In genomic region chr5:179595916-179596315, GRCh38 we compare ENCODE assay signal across 20 cellular contexts. TPM values are rescaled to one million over a fixed set of nuclear protein-coding genes. Genes with fewer than 3 reads are reported as not detected.
DNase-seq lines count a peak whose midpoint lies in the region; ATAC-seq, FAIRE-seq and TF ChIP-seq lines count a peak whose summit lies in the region.
"Had no signal": no experiment of that assay in that cellular context is flagged by ENCODE, and none has a peak within 500 bp of the region (broad histone marks: within the 10 kb centered on the region; RNA-seq: fewer than 3 reads in every experiment).

No MANE protein-coding gene starts in this region.

- DNase-seq in H4 (ENCODE audit: low spot score), result peak; percentile 65
- no peak for DNase-seq in endothelial cell of umbilical vein (ENCODE audit: low read depth, low spot score)
- no peak for DNase-seq in NCI-H146 (lab: John Stamatoyannopoulos, UW)
- DNase-seq in NCI-H1930 (lab: John Stamatoyannopoulos, UW), result no peak
- DNase-seq: ACHN; CD4-positive, alpha-beta T cell; Kasumi-1; MM.1S; NCI-H1105 treated with DMSO at 0.1 percent for 48 hours; NCI-H446; NK-92 treated with Interleukin-12 subunit alpha and Interleukin-12 subunit beta, amount 100 ng/mL, for 24 hours; OCI-M1; RPMI8226; SIG-M5 had no signal

- no peaks in the 10 kb centered on the region for H3K9me3 ChIP-seq in endothelial cell of umbilical vein (replicated peaks; ENCODE audit: control insufficient read depth, insufficient read depth, low read length)
- no peaks in the 10 kb centered on the region for H3K9me3 ChIP-seq in muscle layer of colon (ENCODE audit: low read length)

- POLR2A ChIA-PET in endothelial cell of umbilical vein (lab: Charles Lee), result no interaction called here

- no peaks in the 10 kb centered on the region for H3K9me1 ChIP-seq in endothelial cell of umbilical vein (replicated peaks; ENCODE audit: control insufficient read depth, extremely low read depth, insufficient read depth, low read length)

- TF ChIP-seq CTCF in endothelial cell of umbilical vein (IDR thresholded peaks at IDR 0.05; ENCODE audit: extremely low read depth in 1 of 2, insufficient read depth in 1 of 2, low read depth in 1 of 2, low read length in 2 of 2), result no peak

- peaks cover 89% of the 10 kb centered on the region for H3K36me3 Mint-ChIP-seq in activated T-helper 17 cell treated with anti-CD3 and anti-CD28 coated beads, Interleukin-2, amount 50 U/mL, for 72 hours (ENCODE audit: low read depth)

- H3K9me3 Mint-ChIP-seq in activated T-helper 17 cell treated with anti-CD3 and anti-CD28 coated beads, Interleukin-2, amount 50 U/mL, for 72 hours, result no peaks in the 10 kb centered on the region
- H3K9me3 Mint-ChIP-seq: CD4-positive, alpha-beta T cell; IgD-negative memory B cell had no signal

- H3K4me1 Mint-ChIP-seq in activated T-helper 17 cell treated with anti-CD3 and anti-CD28 coated beads, Interleukin-2, amount 50 U/mL, for 72 hours, result no peaks in the 10 kb centered on the region
- H3K4me1 Mint-ChIP-seq: B cell had no signal

- no peak overlapping the region for H3K4me3 ChIP-seq in endothelial cell of umbilical vein (replicated peaks in 1 of 3; ENCODE audit: insufficient read depth in 1 of 3, low read depth in 1 of 3, low read length in 3 of 3)
- H3K4me3 ChIP-seq in muscle layer of colon (ENCODE audit: low read depth in 1 of 2, low read length in 2 of 2), result no peak overlapping the region

- H3K4me3 Mint-ChIP-seq in activated T-helper 17 cell treated with anti-CD3 and anti-CD28 coated beads, Interleukin-2, amount 50 U/mL, for 72 hours, result no peak overlapping the region
- H3K4me3 Mint-ChIP-seq: B cell; CD4-positive, alpha-beta T cell; IgD-negative memory B cell had no signal

- H3K27me3 ChIP-seq in endothelial cell of umbilical vein (ENCODE audit: control insufficient read depth in 2 of 2, insufficient read depth in 2 of 2, low read length in 2 of 2), result no peaks in the 10 kb centered on the region
- no peaks in the 10 kb centered on the region for H3K27me3 ChIP-seq in muscle layer of colon (ENCODE audit: control insufficient read depth in 1 of 2, insufficient read depth in 2 of 2, low read length in 2 of 2)

- dilution Hi-C loops in endothelial cell of umbilical vein (cut with MboI; ENCODE audit: extremely low pct_ligation_motif_present, low sequenced_read_pairs), result no loop called here

- no TSS peak for BruUV-seq in endothelial cell of umbilical vein (replicated peaks; lab: Mats Ljungman, UMichigan)

- H3K27ac Mint-ChIP-seq in activated T-helper 17 cell treated with anti-CD3 and anti-CD28 coated beads, Interleukin-2, amount 50 U/mL, for 72 hours, result peak overlapping the region; percentile 24
- H3K27ac Mint-ChIP-seq: B cell; CD4-positive, alpha-beta T cell; IgD-negative memory B cell had no signal

- FAIRE-seq in endothelial cell of umbilical vein (lab: Jason Lieb, UNC), result peak; percentile 67

- H3K27ac ChIP-seq in endothelial cell of umbilical vein (ENCODE audit: insufficient read depth, low read depth, low read length) (no peak overlapping the region), muscle layer of colon (ENCODE audit: low read depth, low read length) (peak overlapping the region; percentile 14)

- TF ChIP-seq POLR2A in endothelial cell of umbilical vein (IDR thresholded peaks at IDR 0.05; ENCODE audit: low read depth, low read length), result no peak

- H3K36me3 ChIP-seq in endothelial cell of umbilical vein (ENCODE audit: control insufficient read depth in 2 of 2, extremely low read depth in 1 of 2, insufficient read depth in 2 of 2, low read length in 2 of 2), result peaks cover 9 to 40% of the 10 kb centered on the region in 2 experiments
- peaks cover 68% of the 10 kb centered on the region for H3K36me3 ChIP-seq in muscle layer of colon (ENCODE audit: insufficient read depth, low read length)

- no peaks in the 10 kb centered on the region for H3K27me3 Mint-ChIP-seq in activated T-helper 17 cell treated with anti-CD3 and anti-CD28 coated beads, Interleukin-2, amount 50 U/mL, for 72 hours
- H3K27me3 Mint-ChIP-seq: B cell; CD4-positive, alpha-beta T cell; IgD-negative memory B cell had no signal

- no peak overlapping the region for H2AFZ ChIP-seq in endothelial cell of umbilical vein (ENCODE audit: low read depth, low read length)

- H3K4me2 ChIP-seq in endothelial cell of umbilical vein (ENCODE audit: insufficient read depth, low read length), result no peak overlapping the region

- H3K9ac ChIP-seq in endothelial cell of umbilical vein (replicated peaks; ENCODE audit: extremely low read depth, insufficient read depth, low read length) (no peak overlapping the region), muscle layer of colon (ENCODE audit: low read length) (no peak overlapping the region)

- intact Hi-C loops in endothelial cell of umbilical vein (cut with micrococcal nuclease), result no loop called here

- no peaks in the 10 kb centered on the region for H4K20me1 ChIP-seq in endothelial cell of umbilical vein (replicated peaks; ENCODE audit: control insufficient read depth, extremely low read depth, insufficient read depth, low read length)

- CTCF ChIA-PET in endothelial cell of umbilical vein (lab: Charles Lee), result no interaction called here

- no peaks in the 10 kb centered on the region for H3K79me2 ChIP-seq in endothelial cell of umbilical vein (ENCODE audit: control insufficient read depth, insufficient read depth, low read length)

- ATAC-seq in activated T-helper 17 cell treated with anti-CD3 and anti-CD28 coated beads, Interleukin-2, amount 50 U/mL, for 72 hours (replicated peaks), result no peak
- no peak for ATAC-seq in HG03108 (IDR thresholded peaks at IDR 0.05; ENCODE audit: unreplicated experiment)
- ATAC-seq: HCT116 had no signal

- H3K4me1 ChIP-seq in endothelial cell of umbilical vein (ENCODE audit: control insufficient read depth, extremely low read depth, insufficient read depth, low read length), result no peaks in the 10 kb centered on the region
- no peaks in the 10 kb centered on the region for H3K4me1 ChIP-seq in muscle layer of colon (ENCODE audit: insufficient read depth, low read length)

TF ChIP-seq in endothelial cell of umbilical vein, 7 proteins besides CTCF, POLR2A, EP300 and RAD21:
- TF ChIP-seq GATA2 (IDR thresholded peaks at IDR 0.05; ENCODE audit: insufficient read depth, insufficient read length, low read depth, low read length) (no peak), JUN (IDR thresholded peaks at IDR 0.05; ENCODE audit: borderline replicate concordance, insufficient read depth, insufficient read length, low read depth) (no peak), EZH2 (IDR thresholded peaks at IDR 0.05; ENCODE audit: borderline replicate concordance, low read depth, low read length, severe bottlenecking) (no peak)

RNA-seq across cellular contexts. Expression of gene HNRNPH1, which starts 27.6 kb away (rescaled TPM):
- total RNA-seq in H4 (2014; rRNA removed; shearing (Covaris generic)), result 417 and 435 TPM in 2 replicates
- 100 to 1,000 TPM; 761 to 957 TPM for total RNA-seq in activated T-helper 17 cell treated with anti-CD3 and anti-CD28 coated beads, Interleukin-2, amount 50 U/mL, for 72 hours
- total RNA-seq in endothelial cell of umbilical vein, result 969 and 993 TPM in 2 replicates
- polyA plus RNA-seq in endothelial cell of umbilical vein, result 197 and 348 TPM in 2 replicates
- 194 and 211 TPM in 2 replicates for polyA plus RNA-seq in endothelial cell of umbilical vein (2011; cell fraction: cytosol; rRNA removed)
- 1,780 and 2,211 TPM in 2 replicates for polyA plus RNA-seq in endothelial cell of umbilical vein (2011; cell fraction: nucleus; rRNA removed)
- 429 and 572 TPM in 2 replicates for polyA plus RNA-seq in endothelial cell of umbilical vein (2012)
- polyA minus RNA-seq in endothelial cell of umbilical vein, result 804 and 1,117 TPM in 2 replicates
- 519 TPM for polyA minus RNA-seq in endothelial cell of umbilical vein (2011; cell fraction: cytosol; rRNA and poly(A)+ RNA removed)
- 1,579 and 2,590 TPM in 2 replicates for polyA minus RNA-seq in endothelial cell of umbilical vein (2011; cell fraction: nucleus; rRNA and poly(A)+ RNA removed)

RNA-seq across cellular contexts. Expression of gene RUFY1, which starts 45.6 kb away (rescaled TPM):
- 43.3 and 53.2 TPM in 2 replicates for total RNA-seq in H4 (2014; rRNA removed; shearing (Covaris generic))
- 10 to 100 TPM; 39.1 to 41.5 TPM for total RNA-seq in activated T-helper 17 cell treated with anti-CD3 and anti-CD28 coated beads, Interleukin-2, amount 50 U/mL, for 72 hours
- 43.3 and 44.9 TPM in 2 replicates for total RNA-seq in endothelial cell of umbilical vein
- 25.4 and 25.6 TPM in 2 replicates for polyA plus RNA-seq in endothelial cell of umbilical vein
- polyA plus RNA-seq in endothelial cell of umbilical vein (2011; cell fraction: cytosol; rRNA removed), result 25.4 and 26.8 TPM in 2 replicates
- 59.7 and 71.6 TPM in 2 replicates for polyA plus RNA-seq in endothelial cell of umbilical vein (2011; cell fraction: nucleus; rRNA removed)
- polyA plus RNA-seq in endothelial cell of umbilical vein (2012), result 26.9 and 28.1 TPM in 2 replicates
- polyA minus RNA-seq in endothelial cell of umbilical vein, result 32.1 and 39.4 TPM in 2 replicates
- polyA minus RNA-seq in endothelial cell of umbilical vein (2011; cell fraction: cytosol; rRNA and poly(A)+ RNA removed), result 15.3 TPM
- polyA minus RNA-seq in endothelial cell of umbilical vein (2011; cell fraction: nucleus; rRNA and poly(A)+ RNA removed), result 31.0 and 36.0 TPM in 2 replicates
